Comparison of ENCODE assay signal across 8 cellular contexts in the genomic region with DNA sequence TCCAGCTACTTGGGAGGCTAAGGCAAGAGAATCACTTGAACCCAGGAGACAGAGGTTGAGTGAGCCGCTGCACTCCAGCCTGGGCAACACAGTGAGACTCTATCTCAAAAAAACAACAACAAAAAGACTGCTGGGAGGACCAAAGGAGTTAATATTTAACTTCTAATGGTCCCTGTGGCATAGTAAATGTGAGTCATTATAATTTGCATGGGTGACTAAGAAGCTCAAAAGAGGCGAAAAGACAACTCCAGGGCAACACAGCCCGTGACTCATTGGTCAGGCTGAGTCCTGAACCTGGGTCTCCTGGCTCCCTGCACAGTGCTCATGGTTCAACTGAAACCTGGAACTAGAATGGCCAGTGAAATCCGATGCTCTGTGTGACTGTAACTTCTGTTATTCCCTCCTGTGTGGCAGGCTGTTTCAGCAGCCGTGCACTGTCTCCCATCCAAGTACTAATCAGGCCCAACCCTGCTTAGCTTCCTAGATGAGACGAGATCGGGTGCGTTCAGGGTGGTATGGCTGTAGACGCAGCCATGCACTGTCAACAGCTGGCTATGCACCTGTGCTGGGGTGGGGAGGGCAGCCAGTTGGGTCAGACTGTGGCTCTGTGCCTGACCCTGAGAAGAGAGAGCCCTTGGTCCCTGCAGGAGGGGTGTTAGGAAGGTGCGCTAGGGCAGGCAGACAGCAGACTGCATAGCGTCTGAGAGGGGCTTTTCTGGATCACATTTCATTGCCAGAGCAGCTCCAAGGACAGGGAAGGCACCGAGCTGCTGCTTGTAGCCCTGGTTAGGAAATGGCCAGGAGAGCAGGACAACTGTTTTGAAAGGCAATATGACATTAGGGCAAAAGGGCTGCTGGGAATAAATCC. TPM values are rescaled to one million over a fixed set of nuclear protein-coding genes. Genes with fewer than 3 reads are reported as not detected.
A peak's percentile ranks its signal among the peaks of the same experiment; 100 is the strongest.
DNase-seq lines count a peak whose midpoint lies in the region; ATAC-seq and TF ChIP-seq lines count a peak whose summit lies in the region.

No MANE protein-coding gene starts in this region.

- no TSS peak for BruUV-seq in MCF 10A (replicated peaks; lab: Mats Ljungman, UMichigan)

- H3K27ac ChIP-seq in breast epithelium = no peak overlapping the region

- H3K4me3 Mint-ChIP-seq in MCF 10A (ENCODE audit: unreplicated experiment) (no peak overlapping the region), brain (no peak overlapping the region), osteocyte (ENCODE audit: unreplicated experiment) (no peak overlapping the region)

- TF ChIP-seq POLR2A in breast epithelium (IDR thresholded peaks at IDR 0.05) = no peak

- H3K27ac Mint-ChIP-seq in MCF 10A (ENCODE audit: low read depth, unreplicated experiment) = no peak overlapping the region
- H3K27ac Mint-ChIP-seq in brain = peak overlapping the region in 4 of 5 experiments; percentile 12 to 72 (median 58)
- H3K27ac Mint-ChIP-seq in osteocyte (ENCODE audit: unreplicated experiment) = no peak overlapping the region

- POLR2A ChIA-PET in MCF 10A (lab: Yijun Ruan, JAX) = interaction anchor here (0.7 to 3.8 kb wide), 14 partner anchors 8 to 212 kb away, joined by 3 to 28 read pairs (median 4); no protein-coding TSS in a partner anchor

- H3K27me3 Mint-ChIP-seq in MCF 10A (ENCODE audit: insufficient read depth, unreplicated experiment) = no peaks in the 10 kb centered on the region
- peaks cover 8% of the 10 kb centered on the region for H3K27me3 Mint-ChIP-seq in brain
- H3K27me3 Mint-ChIP-seq in osteocyte (ENCODE audit: unreplicated experiment) = peaks cover 4% of the 10 kb centered on the region

- H3K9me3 Mint-ChIP-seq in MCF 10A (ENCODE audit: unreplicated experiment) (no peaks in the 10 kb centered on the region), brain (peaks cover 0 to 4% (median 0%) of the 10 kb centered on the region in 5 experiments), osteocyte (ENCODE audit: unreplicated experiment) (no peaks in the 10 kb centered on the region)

- no peaks in the 10 kb centered on the region for H3K36me3 Mint-ChIP-seq in MCF 10A (ENCODE audit: insufficient read depth, unreplicated experiment)
- no peaks in the 10 kb centered on the region for H3K36me3 Mint-ChIP-seq in brain
- no peaks in the 10 kb centered on the region for H3K36me3 Mint-ChIP-seq in osteocyte (ENCODE audit: unreplicated experiment)

- DNase-seq in MCF 10A (ENCODE audit: unreplicated experiment) (peak; percentile 87), breast epithelium (ENCODE audit: low spot score in 2 of 2) (no peak), stromal cell of bone marrow (ENCODE audit: low read depth) (peak; percentile 47), osteocyte (ENCODE audit: extremely low spot score, unreplicated experiment) (no peak)
- DNase-seq in activated CD4-positive, CD25-positive, alpha-beta regulatory T cell (lab: John Stamatoyannopoulos, UW) = no peak

- TF ChIP-seq CTCF in MCF 10A (IDR thresholded peaks at IDR 0.05; ENCODE audit: unreplicated experiment) (no peak), breast epithelium (IDR thresholded peaks at IDR 0.05) (no peak), brain (conservative IDR thresholded peaks at IDR 0.05) (no peak), osteocyte (IDR thresholded peaks at IDR 0.05) (no peak)

- no peak overlapping the region for H3K4me3 ChIP-seq in breast epithelium

- H3K27me3 ChIP-seq in breast epithelium = no peaks in the 10 kb centered on the region

- peaks cover 5% of the 10 kb centered on the region for H3K4me1 Mint-ChIP-seq in MCF 10A (ENCODE audit: insufficient read depth, unreplicated experiment)
- peaks cover 5% of the 10 kb centered on the region for H3K4me1 Mint-ChIP-seq in brain
- H3K4me1 Mint-ChIP-seq in osteocyte (ENCODE audit: unreplicated experiment) = peaks cover 6% of the 10 kb centered on the region

- H3K4me1 ChIP-seq in breast epithelium = no peaks in the 10 kb centered on the region

- ATAC-seq in HG03175 (IDR thresholded peaks at IDR 0.05; ENCODE audit: unreplicated experiment) (peak; percentile 80), HG02885 (IDR thresholded peaks at IDR 0.05; ENCODE audit: poor library complexity, unreplicated experiment) (no peak)

- no peaks in the 10 kb centered on the region for H3K36me3 ChIP-seq in breast epithelium

- CTCF ChIA-PET in MCF 10A (lab: Yijun Ruan, JAX) = interaction anchor here (0.7 to 2.3 kb wide), 4 partner anchors 8 to 49 kb away, joined by 4 to 14 read pairs (median 7); no protein-coding TSS in a partner anchor

- no peaks in the 10 kb centered on the region for H3K9me3 ChIP-seq in breast epithelium

- intact Hi-C loops in MCF 10A (cut with micrococcal nuclease) (loop anchor here (1.0 kb wide), 1 partner anchor 13 kb away; no protein-coding TSS in a partner anchor), breast epithelium (cut with DNase I; ENCODE audit: low total_unique reads) (no loop called here)

RNA-seq across cellular contexts. Expression of gene GPRC5C, which starts 14.5 kb away (rescaled TPM):
- total RNA-seq in MCF 10A (2022) (17.7 and 20.6 TPM in 2 replicates), breast epithelium (10 to 100 TPM; 24.3 to 69.2 (median 40.3) TPM), osteocyte (44.4 and 56.4 TPM in 2 replicates)
- 63.8 TPM for polyA plus RNA-seq in brain (ENCODE audit: insufficient read depth, low read depth, low replicate concordance)

RNA-seq across cellular contexts. Expression of gene CD300A, which starts 49.0 kb away (rescaled TPM):
- total RNA-seq in MCF 10A (2022) = not detected in 2 replicates
- total RNA-seq in breast epithelium = 10 to 100 TPM in 2 of 3 donors, 1 to 10 TPM in 1; 6.2 to 15.7 (median 10.2) TPM
- polyA plus RNA-seq in brain (ENCODE audit: insufficient read depth, low read depth, low replicate concordance) = 3.5 TPM
- total RNA-seq in osteocyte = not detected in 2 replicates

RNA-seq across cellular contexts. Expression of gene GPR142, which starts 50.1 kb away (rescaled TPM):
- total RNA-seq in MCF 10A (2022) (not detected in 2 replicates), breast epithelium (not detected), osteocyte (not detected in 2 replicates)
- polyA plus RNA-seq in brain (ENCODE audit: insufficient read depth, low read depth, low replicate concordance) = 0.51 TPM

RNA-seq across cellular contexts. Expression of gene BTBD17, which starts 55.7 kb away (rescaled TPM):
- total RNA-seq in MCF 10A (2022) = not detected in 2 replicates
- total RNA-seq in breast epithelium = not detected
- 48.3 TPM for polyA plus RNA-seq in brain (ENCODE audit: insufficient read depth, low read depth, low replicate concordance)
- total RNA-seq in osteocyte = not detected in 2 replicates

Comparison
In these comparisons a context has a peak if more than half of its experiments do, and no peak if none do; other contexts are left out.
1. DNase-seq: peak in MCF 10A (single experiment) and stromal cell of bone marrow (single experiment); none in breast epithelium (0 of 2), activated CD4-positive, CD25-positive, alpha-beta regulatory T cell (0 of 4) and osteocyte (single experiment).
2. H3K27ac Mint-ChIP-seq: peak in brain (4 of 5); none in MCF 10A (single experiment) and osteocyte (single experiment).